10 cellular contexts compared by ENCODE assay signal in the genomic region with DNA sequence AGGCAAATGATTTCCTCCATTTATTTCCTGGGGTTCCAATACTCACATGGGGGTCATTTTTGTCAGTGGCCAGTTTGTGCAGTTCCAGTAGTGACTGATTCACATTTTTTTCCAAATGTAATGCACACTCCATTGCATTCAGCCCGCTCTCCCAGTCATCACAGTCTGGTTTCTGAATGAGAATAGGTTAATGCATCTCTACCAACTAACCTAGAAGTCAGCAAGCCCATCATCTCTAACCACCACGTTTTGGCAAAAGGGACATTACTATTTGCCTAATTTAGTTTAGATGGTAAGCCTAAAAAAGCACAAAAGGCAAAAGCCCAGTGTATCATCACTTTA. TPM values are rescaled to one million over a fixed set of nuclear protein-coding genes. Genes with fewer than 3 reads are reported as not detected.
A peak's percentile ranks its signal among the peaks of the same experiment; 100 is the strongest.
DNase-seq lines count a peak whose midpoint lies in the region; ATAC-seq, FAIRE-seq and TF ChIP-seq lines count a peak whose summit lies in the region.
"Had no signal": no experiment of that assay in that cellular context is flagged by ENCODE, and none has a peak within 500 bp of the region (broad histone marks: within the 10 kb centered on the region; RNA-seq: fewer than 3 reads in every experiment).

No MANE protein-coding gene starts in this region.

- H3K4me3 ChIP-seq in astrocyte (ENCODE audit: insufficient read depth, low read depth, low read length) (peak overlapping the region; percentile 99), liver (ENCODE audit: low read depth in 1 of 3, low read length in 3 of 3) (peak overlapping the region; percentile 44 to 94 (median 73))

- ATAC-seq in HG03457 (IDR thresholded peaks at IDR 0.05; ENCODE audit: unreplicated experiment), result no peak
- ATAC-seq: left lobe of liver had no signal

- H3K4me1 ChIP-seq in astrocyte (ENCODE audit: insufficient read depth, low read length) (peaks cover 20% of the 10 kb centered on the region), liver (ENCODE audit: control insufficient read depth in 4 of 4, insufficient read depth in 4 of 4, low read length in 3 of 4) (peaks cover 0 to 39% (median 21%) of the 10 kb centered on the region in 4 donors)

- H3K27me3 Mint-ChIP-seq in T-helper 2 cell treated with Interferon-gamma antibody and Interleukin-4, amounts not matched to agents 5 μg/mL and 100 μg/mL, for 36 hours (ENCODE audit: low read depth), result no peaks in the 10 kb centered on the region
- H3K27me3 Mint-ChIP-seq in astrocyte (ENCODE audit: low read depth, unreplicated experiment), result no peaks in the 10 kb centered on the region

- H3K9me3 ChIP-seq in astrocyte (ENCODE audit: insufficient read depth, low read depth, low read length) (no peaks in the 10 kb centered on the region), liver (ENCODE audit: control insufficient read depth in 4 of 4, low read length in 3 of 4) (no peaks in the 10 kb centered on the region)

- H3K36me3 ChIP-seq in astrocyte (ENCODE audit: insufficient read depth, low read length) (peaks cover 22% of the 10 kb centered on the region), liver (ENCODE audit: control insufficient read depth in 4 of 4, insufficient read depth in 3 of 4, low read depth in 1 of 4, low read length in 3 of 4) (peaks cover 0 to 16% (median 13%) of the 10 kb centered on the region in 4 donors)

- peaks cover 43% of the 10 kb centered on the region for H3K4me1 Mint-ChIP-seq in T-helper 2 cell treated with Interferon-gamma antibody and Interleukin-4, amounts not matched to agents 5 μg/mL and 100 μg/mL, for 36 hours (ENCODE audit: low read depth)
- H3K4me1 Mint-ChIP-seq in astrocyte (ENCODE audit: low read depth, unreplicated experiment), result peaks cover 26% of the 10 kb centered on the region

- H3K27ac ChIP-seq in astrocyte (ENCODE audit: low read depth, low read length) (no peak overlapping the region), liver (ENCODE audit: low read depth in 1 of 2, low read length in 2 of 2) (peak overlapping the region; percentile 52 to 61), temporal lobe (ENCODE audit: low read depth, low read length) (peak overlapping the region; percentile 47)

- H4K20me1 ChIP-seq in astrocyte (ENCODE audit: insufficient read depth, low read length), result peaks cover 59% of the 10 kb centered on the region

- peak overlapping the region; percentile 94 for H3K9ac ChIP-seq in astrocyte (ENCODE audit: low read length)
- H3K9ac ChIP-seq in liver (ENCODE audit: low read depth in 1 of 2, low read length in 2 of 2), result peak overlapping the region; percentile 81 to 87

- DNase-seq in T-helper 2 cell treated with Interferon-gamma antibody and Interleukin-4, amounts not matched to agents 5 μg/mL and 100 μg/mL, for 36 hours (ENCODE audit: low spot score), result no peak
- no peak for DNase-seq in T-helper 2 cell
- DNase-seq in astrocyte (ENCODE audit: low read depth), result no peak
- no peak for DNase-seq in ureter (ENCODE audit: low spot score)
- no peak for DNase-seq in NCI-H526 (lab: John Stamatoyannopoulos, UW)
- DNase-seq: ACHN had no signal

- FAIRE-seq in astrocyte (lab: Jason Lieb, UNC), result no peak

- 54% methylated on average over 2 of the region's 2 CpGs for WGBS in liver

- H3K27ac Mint-ChIP-seq in T-helper 2 cell treated with Interferon-gamma antibody and Interleukin-4, amounts not matched to agents 5 μg/mL and 100 μg/mL, for 36 hours, result no peak overlapping the region
- no peak overlapping the region for H3K27ac Mint-ChIP-seq in astrocyte (ENCODE audit: unreplicated experiment)

- TF ChIP-seq RAD21 in liver (IDR thresholded peaks at IDR 0.05), result no peak

- peak overlapping the region; percentile 95 for H3K4me3 Mint-ChIP-seq in T-helper 2 cell treated with Interferon-gamma antibody and Interleukin-4, amounts not matched to agents 5 μg/mL and 100 μg/mL, for 36 hours
- peak overlapping the region; percentile 93 for H3K4me3 Mint-ChIP-seq in astrocyte (ENCODE audit: unreplicated experiment)

- no peaks in the 10 kb centered on the region for H3K27me3 ChIP-seq in astrocyte (ENCODE audit: insufficient read depth, low read length)
- no peaks in the 10 kb centered on the region for H3K27me3 ChIP-seq in liver (ENCODE audit: control insufficient read depth in 4 of 4, insufficient read depth in 4 of 4, low read length in 3 of 4)

- TF ChIP-seq CTCF in astrocyte (IDR thresholded peaks at IDR 0.05; ENCODE audit: insufficient read depth, low read depth, low read length), result no peak
- no peak for TF ChIP-seq CTCF in liver (IDR thresholded peaks at IDR 0.05; ENCODE audit: low read depth, low read length, missing input control)

- peak overlapping the region; percentile 94 for H3K4me2 ChIP-seq in astrocyte (ENCODE audit: low read length)

- no peak overlapping the region for H2AFZ ChIP-seq in astrocyte (ENCODE audit: low read depth, low read length)

- peaks cover 36% of the 10 kb centered on the region for H3K36me3 Mint-ChIP-seq in T-helper 2 cell treated with Interferon-gamma antibody and Interleukin-4, amounts not matched to agents 5 μg/mL and 100 μg/mL, for 36 hours (ENCODE audit: low read depth)
- peaks cover 30% of the 10 kb centered on the region for H3K36me3 Mint-ChIP-seq in astrocyte (ENCODE audit: low read depth, unreplicated experiment)

- H3K9me3 Mint-ChIP-seq in T-helper 2 cell treated with Interferon-gamma antibody and Interleukin-4, amounts not matched to agents 5 μg/mL and 100 μg/mL, for 36 hours, result no peaks in the 10 kb centered on the region
- no peaks in the 10 kb centered on the region for H3K9me3 Mint-ChIP-seq in astrocyte (ENCODE audit: unreplicated experiment)

- H3K79me2 ChIP-seq in astrocyte (ENCODE audit: insufficient read depth, low read length), result peaks cover 41% of the 10 kb centered on the region

TF ChIP-seq in liver, 16 proteins besides CTCF, POLR2A, EP300 and RAD21:
- TF ChIP-seq YY1 (IDR thresholded peaks at IDR 0.05), result peak; percentile 9
- no peak for TF ChIP-seq SP1 (IDR thresholded peaks at IDR 0.05)

RNA-seq across cellular contexts. Expression of gene FTH1, which starts 2.5 kb away (rescaled TPM):
- total RNA-seq in astrocyte (2,052 and 2,092 TPM in 2 replicates), liver (100 to 1,000 TPM; 592 to 949 TPM), temporal lobe (649 TPM), ureter (2,368 TPM)
- polyA plus RNA-seq in liver, result 1,000 to 10,000 TPM; 3,401 to 4,630 TPM

RNA-seq across cellular contexts. Expression of gene BEST1, which starts 14.8 kb away (rescaled TPM):
- total RNA-seq in astrocyte (0.60 and 0.66 TPM in 2 replicates), liver (1 to 10 TPM; 1.3 to 1.6 TPM), temporal lobe (0.49 TPM), ureter (9.4 TPM)
- under 1 TPM; 0.22 to 0.85 TPM for polyA plus RNA-seq in liver

RNA-seq across cellular contexts. Expression of gene RAB3IL1, which starts 47.5 kb away (rescaled TPM):
- total RNA-seq in astrocyte (0.91 and 1.7 TPM in 2 replicates), liver (10 to 100 TPM in 1 of 2 donors, 1 to 10 TPM in 1; 5.0 to 41.6 TPM), temporal lobe (3.7 TPM), ureter (14.9 TPM)
- 1 to 10 TPM; 2.1 to 5.8 TPM for polyA plus RNA-seq in liver
